In genomic region chr15:37979597-37979996, GRCh38 we compare ENCODE assay signal across 1 cellular context.
TF ChIP-seq lines count a peak whose summit lies in the region.

No MANE protein-coding gene starts in this region.

TF ChIP-seq in GM23338, 12 proteins besides CTCF, POLR2A, EP300 and RAD21 (continued from another document):
- TF ChIP-seq ZNF462 (CRISPR knock-in tag; IDR thresholded peaks at IDR 0.05) (no peak), ZNF331 (CRISPR knock-in tag; IDR thresholded peaks at IDR 0.05; ENCODE audit: low read depth) (no peak)
